Comparison of ENCODE assay signal across 15 cellular contexts in the genomic region with DNA sequence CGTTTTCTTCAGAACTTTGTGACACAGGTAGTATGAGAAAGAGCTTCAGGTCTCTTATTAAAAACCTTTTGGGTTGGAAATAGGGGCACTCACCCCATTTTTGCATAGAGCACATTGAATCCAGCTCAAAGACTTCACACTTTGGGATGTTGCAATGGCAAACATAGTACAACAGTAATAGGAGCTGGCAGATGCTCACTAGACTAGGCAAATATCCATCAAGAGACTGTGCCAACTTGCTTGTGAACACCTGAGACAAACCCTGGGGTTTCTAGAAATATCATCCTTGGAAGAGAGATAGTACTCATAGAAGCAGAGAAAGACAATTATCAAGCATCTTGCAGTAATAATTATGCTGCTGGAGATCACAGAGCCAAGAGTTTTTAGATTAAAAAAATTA.
"Had no signal": no experiment of that assay in that cellular context is flagged by ENCODE, and none has a peak within 500 bp of the region (broad histone marks: within the 10 kb centered on the region; RNA-seq: fewer than 3 reads in every experiment).

No MANE protein-coding gene starts in this region.

- H3K27me3 Mint-ChIP-seq: activated CD4-positive, alpha-beta memory T cell treated with anti-CD3 and anti-CD28 coated beads, Interleukin-2, amount 10 ng/mL, durations not matched to agents 7 days and 5 days; activated CD8-positive, alpha-beta memory T cell treated with anti-CD3 and anti-CD28 coated beads, Interleukin-2, amount 10 ng/mL, durations not matched to agents 7 days and 5 days; effector memory CD8-positive, alpha-beta T cell; natural killer cell treated with Interleukin-12 subunit alpha and Interleukin-12 subunit beta and Interleukin-15 and Interleukin-18, amount 100 ng/mL, for 72 hours; stimulated activated naive CD8-positive, alpha-beta T cell treated with anti-CD3 and anti-CD28 coated beads, Interleukin-15, amount 100 ng/mL, for 72 hours had no signal

- H3K4me3 Mint-ChIP-seq: activated CD4-positive, alpha-beta memory T cell treated with anti-CD3 and anti-CD28 coated beads, Interleukin-2, amount 10 ng/mL, durations not matched to agents 7 days and 5 days; activated CD8-positive, alpha-beta memory T cell treated with anti-CD3 and anti-CD28 coated beads, Interleukin-2, amount 10 ng/mL, durations not matched to agents 7 days and 5 days; activated naive CD4-positive, alpha-beta T cell treated with anti-CD3 and anti-CD28 coated beads for 36 hours; effector memory CD8-positive, alpha-beta T cell; natural killer cell treated with Interleukin-12 subunit alpha and Interleukin-12 subunit beta and Interleukin-15 and Interleukin-18, amount 100 ng/mL, for 72 hours; stimulated activated naive CD8-positive, alpha-beta T cell treated with anti-CD3 and anti-CD28 coated beads, Interleukin-15, amount 100 ng/mL, for 72 hours had no signal

- H3K9me3 Mint-ChIP-seq: activated CD4-positive, alpha-beta memory T cell treated with anti-CD3 and anti-CD28 coated beads, Interleukin-2, amount 10 ng/mL, durations not matched to agents 7 days and 5 days; stimulated activated naive CD8-positive, alpha-beta T cell treated with anti-CD3 and anti-CD28 coated beads, Interleukin-15, amount 100 ng/mL, for 72 hours had no signal

- ATAC-seq: activated CD8-positive, alpha-beta memory T cell treated with anti-CD3 and anti-CD28 coated beads, Interleukin-2, amount 10 ng/mL, durations not matched to agents 7 days and 5 days; body of pancreas; effector memory CD8-positive, alpha-beta T cell; lower lobe of right lung; natural killer cell treated with Interleukin-12 subunit alpha and Interleukin-12 subunit beta and Interleukin-15 and Interleukin-18, amount 100 ng/mL, for 72 hours; sciatic nerve; stimulated activated naive CD8-positive, alpha-beta T cell treated with anti-CD3 and anti-CD28 coated beads, Interleukin-15, amount 100 ng/mL, for 72 hours had no signal

- DNase-seq: activated CD4-positive, alpha-beta memory T cell treated with anti-CD3 and anti-CD28 coated beads, Interleukin-2, amount 10 ng/mL, durations not matched to agents 7 days and 5 days; activated CD4-positive, alpha-beta T cell treated with anti-CD3 and anti-CD28 coated beads for 48 hours; activated CD4-positive, CD25-positive, alpha-beta regulatory T cell; activated CD8-positive, alpha-beta memory T cell treated with anti-CD3 and anti-CD28 coated beads, Interleukin-2, amount 10 ng/mL, durations not matched to agents 7 days and 5 days; activated naive CD4-positive, alpha-beta T cell treated with anti-CD3 and anti-CD28 coated beads for 36 hours; body of pancreas; effector memory CD8-positive, alpha-beta T cell; foreskin fibroblast; hypothalamus; lower lobe of right lung; stimulated activated CD4-positive, alpha-beta T cell treated with anti-CD3 and anti-CD28 coated beads, Interleukin-4, amount 100 ng/mL, for 1 hour; stimulated activated naive CD8-positive, alpha-beta T cell treated with anti-CD3 and anti-CD28 coated beads, Interleukin-15, amount 100 ng/mL, for 72 hours; trophoblast cell had no signal

- H3K4me1 Mint-ChIP-seq: activated CD4-positive, alpha-beta memory T cell treated with anti-CD3 and anti-CD28 coated beads, Interleukin-2, amount 10 ng/mL, durations not matched to agents 7 days and 5 days; activated CD8-positive, alpha-beta memory T cell treated with anti-CD3 and anti-CD28 coated beads, Interleukin-2, amount 10 ng/mL, durations not matched to agents 7 days and 5 days; stimulated activated naive CD8-positive, alpha-beta T cell treated with anti-CD3 and anti-CD28 coated beads, Interleukin-15, amount 100 ng/mL, for 72 hours had no signal

- H3K27ac Mint-ChIP-seq: activated CD4-positive, alpha-beta memory T cell treated with anti-CD3 and anti-CD28 coated beads, Interleukin-2, amount 10 ng/mL, durations not matched to agents 7 days and 5 days; activated CD8-positive, alpha-beta memory T cell treated with anti-CD3 and anti-CD28 coated beads, Interleukin-2, amount 10 ng/mL, durations not matched to agents 7 days and 5 days; activated naive CD4-positive, alpha-beta T cell treated with anti-CD3 and anti-CD28 coated beads for 36 hours; effector memory CD8-positive, alpha-beta T cell; natural killer cell treated with Interleukin-12 subunit alpha and Interleukin-12 subunit beta and Interleukin-15 and Interleukin-18, amount 100 ng/mL, for 72 hours; stimulated activated naive CD8-positive, alpha-beta T cell treated with anti-CD3 and anti-CD28 coated beads, Interleukin-15, amount 100 ng/mL, for 72 hours had no signal

- H3K36me3 Mint-ChIP-seq: activated CD8-positive, alpha-beta memory T cell treated with anti-CD3 and anti-CD28 coated beads, Interleukin-2, amount 10 ng/mL, durations not matched to agents 7 days and 5 days; natural killer cell treated with Interleukin-12 subunit alpha and Interleukin-12 subunit beta and Interleukin-15 and Interleukin-18, amount 100 ng/mL, for 72 hours had no signal
